In genomic region chr7:142943706-142944268, GRCh38 we compare ENCODE assay signal across 25 cellular contexts. TPM values are rescaled to one million over a fixed set of nuclear protein-coding genes. Genes with fewer than 3 reads are reported as not detected.
DNase-seq lines count a peak whose midpoint lies in the region; ATAC-seq and TF ChIP-seq lines count a peak whose summit lies in the region.
"Had no signal": no experiment of that assay in that cellular context is flagged by ENCODE, and none has a peak within 500 bp of the region (broad histone marks: within the 10 kb centered on the region; RNA-seq: fewer than 3 reads in every experiment).

No MANE protein-coding gene starts in this region.

- TF ChIP-seq CTCF in MCF 10A (IDR thresholded peaks at IDR 0.05; ENCODE audit: unreplicated experiment) (no peak), breast epithelium (IDR thresholded peaks at IDR 0.05) (no peak), lower leg skin (IDR thresholded peaks at IDR 0.05) (no peak)

- DNase-seq in MCF 10A (ENCODE audit: unreplicated experiment) (peak; percentile 50), breast epithelium (ENCODE audit: low spot score in 2 of 2) (no peak), epithelial cell of prostate (ENCODE audit: low read depth, low spot score) (peak; percentile 54), lower leg skin (ENCODE audit: low spot score in 2 of 2) (peak; percentile 72 to 77), substantia nigra (lab: John Stamatoyannopoulos, UW) (no peak)
- no peak for DNase-seq in activated CD8-positive, alpha-beta memory T cell treated with anti-CD3 and anti-CD28 coated beads, Interleukin-2, amount 50 U/mL, for 4 hours
- DNase-seq: 8988T; Caco-2; CD4-positive, alpha-beta memory T cell; DMS 273 treated with DMSO at 0.1 percent for 48 hours; DND-41; MM.1S; NCI-H1048; NCI-H1417 treated with DMSO at 0.1 percent for 48 hours; NCI-H187; NCI-H2107; NCI-H446 treated with DMSO at 0.1 percent for 48 hours; PC-9; RPMI8226; SIG-M5; SK-N-SH had no signal

- 56 to 58% methylated on average over 7 of the region's 7 CpGs for WGBS in lower leg skin, 2 donors

- peaks cover 17% of the 10 kb centered on the region for H3K27me3 Mint-ChIP-seq in MCF 10A (ENCODE audit: insufficient read depth, unreplicated experiment)

- no peak overlapping the region for H3K27ac ChIP-seq in breast epithelium
- H3K27ac ChIP-seq in epithelial cell of prostate: no peak overlapping the region
- no peak overlapping the region for H3K27ac ChIP-seq in substantia nigra (ENCODE audit: low read depth, low read length, poor library complexity, severe bottlenecking)
- H3K27ac ChIP-seq: PC-9 had no signal

- POLR2A ChIA-PET in MCF 10A (lab: Yijun Ruan, JAX): interaction anchor here (0.6 to 1.0 kb wide), 2 partner anchors 44 to 45 kb away, joined by 3 read pairs; no protein-coding TSS in a partner anchor

- TF ChIP-seq POLR2A in breast epithelium (IDR thresholded peaks at IDR 0.05): no peak
- no peak for TF ChIP-seq POLR2A in lower leg skin (IDR thresholded peaks at IDR 0.05)

- no peaks in the 10 kb centered on the region for H3K4me1 ChIP-seq in breast epithelium
- H3K4me1 ChIP-seq: Caco-2 had no signal

- H3K36me3 Mint-ChIP-seq in MCF 10A (ENCODE audit: insufficient read depth, unreplicated experiment): no peaks in the 10 kb centered on the region
- H3K36me3 Mint-ChIP-seq: CD4-positive, alpha-beta memory T cell had no signal

- no peaks in the 10 kb centered on the region for H3K9me3 ChIP-seq in breast epithelium
- H3K9me3 ChIP-seq: Caco-2, SK-N-SH had no signal

- no peaks in the 10 kb centered on the region for H3K27me3 ChIP-seq in breast epithelium
- H3K27me3 ChIP-seq: BLaER1 treated with 17β-estradiol and CSF1 and Interleukin-3, amounts not matched to agents 10 nM and 100 nM had no signal

- H3K4me3 ChIP-seq in breast epithelium (no peak overlapping the region), lower leg skin (ENCODE audit: low read depth, poor library complexity, severe bottlenecking) (no peak overlapping the region)
- H3K4me3 ChIP-seq: BLaER1 treated with 17β-estradiol and CSF1 and Interleukin-3, amounts not matched to agents 10 nM and 100 nM; PC-9 had no signal

- CTCF ChIA-PET in MCF 10A (lab: Yijun Ruan, JAX): interaction anchor here (1.0 to 2.4 kb wide), 3 partner anchors 26 to 77 kb away, joined by 3 to 13 read pairs (median 3); no protein-coding TSS in a partner anchor

- ATAC-seq in GM19397 (IDR thresholded peaks at IDR 0.05; ENCODE audit: unreplicated experiment) (no peak), HG02973 (IDR thresholded peaks at IDR 0.05; ENCODE audit: unreplicated experiment) (no peak)

- H3K9me3 Mint-ChIP-seq in MCF 10A (ENCODE audit: unreplicated experiment): no peaks in the 10 kb centered on the region
- H3K9me3 Mint-ChIP-seq: CD4-positive, alpha-beta memory T cell had no signal

- intact Hi-C loops in MCF 10A (cut with micrococcal nuclease): no loop called here
- intact Hi-C loops in breast epithelium (cut with DNase I; ENCODE audit: low total_unique reads): no loop called here
- intact Hi-C loops in lower leg skin (cut with DNase I; ENCODE audit: low total_unique reads): loop anchor here (5.0 kb wide), 1 partner anchor 46 kb away; no protein-coding TSS in a partner anchor

- H3K4me3 Mint-ChIP-seq in MCF 10A (ENCODE audit: unreplicated experiment): no peak overlapping the region
- H3K4me3 Mint-ChIP-seq: CD4-positive, alpha-beta memory T cell had no signal

- peaks cover 6% of the 10 kb centered on the region for H3K4me1 Mint-ChIP-seq in MCF 10A (ENCODE audit: insufficient read depth, unreplicated experiment)

- no peaks in the 10 kb centered on the region for H3K36me3 ChIP-seq in breast epithelium
- H3K36me3 ChIP-seq: BLaER1 treated with 17β-estradiol and CSF1 and Interleukin-3, amounts not matched to agents 10 nM and 100 nM had no signal

- no peak overlapping the region for H3K27ac Mint-ChIP-seq in MCF 10A (ENCODE audit: low read depth, unreplicated experiment)
- H3K27ac Mint-ChIP-seq: CD4-positive, alpha-beta memory T cell had no signal

- no TSS peak for BruUV-seq in MCF 10A (replicated peaks; lab: Mats Ljungman, UMichigan)

RNA-seq across cellular contexts. Expression of gene LLCFC1, which starts 4.5 kb away (rescaled TPM):
- total RNA-seq in MCF 10A (2022) (not detected in 2 replicates), breast epithelium (not detected), lower leg skin (not detected)
- total RNA-seq: Caco-2; CD4-positive, alpha-beta memory T cell; LHCN-M2; PC-9 had no signal

RNA-seq across cellular contexts. Expression of gene TRPV5, which starts 10.2 kb away (rescaled TPM):
- total RNA-seq in MCF 10A (2022): not detected in 2 replicates
- total RNA-seq in breast epithelium: 1 to 10 TPM in 1 of 3 donors, under 1 TPM in 1, not detected in 1; 0.15 to 1.3 TPM
- not detected for total RNA-seq in lower leg skin
- total RNA-seq: Caco-2; CD4-positive, alpha-beta memory T cell; LHCN-M2; PC-9 had no signal

RNA-seq across cellular contexts. Expression of gene KEL, which starts 18.4 kb away (rescaled TPM):
- total RNA-seq in MCF 10A (2022) (not detected in 2 replicates), breast epithelium (1 to 10 TPM in 2 of 3 donors, under 1 TPM in 1; 0.16 to 4.3 (median 2.2) TPM), lower leg skin (under 1 TPM in 3 of 4 donors, not detected in 1; 0.08 to 0.58 (median 0.47) TPM)
- total RNA-seq: Caco-2 had no signal

RNA-seq across cellular contexts. Expression of gene TRPV6, which starts 58.2 kb away (rescaled TPM):
- 0.30 and 0.44 TPM in 2 replicates for total RNA-seq in MCF 10A (2022)
- 10 to 100 TPM in 2 of 3 donors, under 1 TPM in 1; under 0.01 to 19.8 (median 13.4) TPM for total RNA-seq in breast epithelium
- total RNA-seq in lower leg skin: 10 to 100 TPM; 10.3 to 13.4 (median 11.5) TPM
- total RNA-seq: CD4-positive, alpha-beta memory T cell; LHCN-M2 had no signal

Comparison
In these comparisons a context has a peak if more than half of its experiments do, and no peak if none do; other contexts are left out.
1. DNase-seq: peak in MCF 10A (single experiment), epithelial cell of prostate (single experiment) and lower leg skin (2 of 2); none in breast epithelium (0 of 2), substantia nigra (0 of 49) and activated CD8-positive, alpha-beta memory T cell treated with anti-CD3 and anti-CD28 coated beads, Interleukin-2, amount 50 U/mL, for 4 hours (single experiment).